In genomic region chr4:31290836-31291235, GRCh38 we compare ENCODE assay signal across 13 cellular contexts.
DNase-seq lines count a peak whose midpoint lies in the region; ATAC-seq, FAIRE-seq and TF ChIP-seq lines count a peak whose summit lies in the region.
"Had no signal": no experiment of that assay in that cellular context is flagged by ENCODE, and none has a peak within 500 bp of the region (broad histone marks: within the 10 kb centered on the region; RNA-seq: fewer than 3 reads in every experiment).

No MANE protein-coding gene starts in this region.

- ATAC-seq in GM21515 (IDR thresholded peaks at IDR 0.05; ENCODE audit: unreplicated experiment) (peak; percentile 23), HG03039 (IDR thresholded peaks at IDR 0.05; ENCODE audit: unreplicated experiment) (peak; percentile 29), HG02938 (IDR thresholded peaks at IDR 0.05; ENCODE audit: unreplicated experiment) (no peak), GM21528 (IDR thresholded peaks at IDR 0.05; ENCODE audit: low FRiP score, unreplicated experiment) (no peak)
- ATAC-seq: gastroesophageal sphincter had no signal

- intact Hi-C loops in head of caudate nucleus (cut with DNase I), result no loop called here

- peak; percentile 81 for FAIRE-seq in GM12891 (lab: Jason Lieb, UNC)

- DNase-seq in GM12891 (ENCODE audit: insufficient read length, low spot score) (no peak), OCI-M1 (lab: John Stamatoyannopoulos, UW) (peak; percentile 55), head of caudate nucleus (no peak), NOMO-1 (lab: John Stamatoyannopoulos, UW; ENCODE audit: unreplicated experiment in 2 of 2) (no peak)
- DNase-seq: activated CD8-positive, alpha-beta memory T cell treated with anti-CD3 and anti-CD28 coated beads, Interleukin-2, amount 50 U/mL, for 4 hours; effector memory CD4-positive, alpha-beta T cell; GF-D8; WERI-Rb-1 had no signal

- no peak for TF ChIP-seq POLR2A in GM12891 (IDR thresholded peaks at IDR 0.05; ENCODE audit: low read depth, low read length)

TF ChIP-seq in GM12891, 5 proteins besides CTCF, POLR2A, EP300 and RAD21:
- TF ChIP-seq TAF1 (IDR thresholded peaks at IDR 0.05; ENCODE audit: low read depth, low read length) (no peak), POLR2AphosphoS5 (IDR thresholded peaks at IDR 0.05; ENCODE audit: low read depth, low read length) (no peak), SPI1 (IDR thresholded peaks at IDR 0.05; ENCODE audit: low read depth, low read length) (no peak), PAX5 (IDR thresholded peaks at IDR 0.05; ENCODE audit: insufficient read depth, low read length, severe bottlenecking) (no peak), POU2F2 (IDR thresholded peaks at IDR 0.05; ENCODE audit: low read depth, low read length) (no peak)
TF ChIP-seq in GM12891: peak in this region for 0.

Comparison
In these comparisons a context has a peak if more than half of its experiments do, and no peak if none do; other contexts are left out.
1. ATAC-seq: peak in GM21515 (single experiment) and HG03039 (single experiment); none in HG02938 (single experiment) and GM21528 (single experiment).